17 cellular contexts compared by ENCODE assay signal in the genomic region with DNA sequence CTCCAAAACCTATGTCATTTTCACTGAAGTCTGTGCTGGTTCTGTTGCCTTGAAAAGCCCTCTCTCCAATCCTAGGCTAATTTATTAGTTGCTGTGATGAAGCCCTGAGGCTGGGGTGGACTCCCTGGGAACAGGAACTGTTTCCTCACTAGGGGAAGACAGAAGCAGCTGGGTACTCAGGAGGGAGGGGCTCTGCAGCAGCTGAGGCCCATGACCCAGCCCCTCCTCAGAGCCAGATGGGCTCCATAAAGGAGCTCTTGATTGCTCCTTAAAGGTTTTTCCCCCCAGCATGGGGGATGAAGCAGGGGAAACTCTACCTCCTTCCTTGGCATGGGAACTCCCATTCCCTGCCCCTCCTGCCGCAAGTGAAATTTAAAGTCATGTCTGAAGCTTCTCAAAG. TPM values are rescaled to one million over a fixed set of nuclear protein-coding genes. Genes with fewer than 3 reads are reported as not detected.
DNase-seq lines count a peak whose midpoint lies in the region; ATAC-seq and TF ChIP-seq lines count a peak whose summit lies in the region.
"Had no signal": no experiment of that assay in that cellular context is flagged by ENCODE, and none has a peak within 500 bp of the region (broad histone marks: within the 10 kb centered on the region; RNA-seq: fewer than 3 reads in every experiment).

No MANE protein-coding gene starts in this region.

- peaks cover 16% of the 10 kb centered on the region for H3K4me1 Mint-ChIP-seq in WTC11

- H3K4ac ChIP-seq in mesendoderm (ENCODE audit: low read depth, low read length), result no peak overlapping the region

- no peaks in the 10 kb centered on the region for H3K36me3 ChIP-seq in mesendoderm (ENCODE audit: control insufficient read depth, insufficient read depth, low read length)
- H3K36me3 ChIP-seq: BLaER1 had no signal

- H3K27me3 ChIP-seq in mesendoderm (ENCODE audit: insufficient read depth, low read length, poor library complexity), result no peaks in the 10 kb centered on the region
- H3K27me3 ChIP-seq: BLaER1 had no signal

- DNase-seq in ELF-1 (ENCODE audit: low read depth, low spot score), result peak; percentile 52
- DNase-seq in NCI-H2227 (lab: John Stamatoyannopoulos, UW; ENCODE audit: unreplicated experiment), result peak; percentile 26
- no peak for DNase-seq in WTC11 (ENCODE audit: low spot score)
- DNase-seq in mesendoderm, result peak; percentile 27
- DNase-seq: CD8-positive, alpha-beta T cell; HCEC 1CT; Kasumi-1; NCI-H187 treated with DMSO at 0.1 percent for 48 hours; OCI-M1; RPMI8226; SIG-M5 had no signal

- no peak overlapping the region for H4K8ac ChIP-seq in mesendoderm (ENCODE audit: low read depth, low read length)

- POLR2A ChIA-PET in WTC11 (lab: Charles Lee), result no interaction called here

- no peak overlapping the region for H2AK5ac ChIP-seq in mesendoderm (ENCODE audit: low read length)

- H3K36me3 Mint-ChIP-seq in WTC11, result no peaks in the 10 kb centered on the region; the same call in 1 of the 2 replicates
- H3K36me3 Mint-ChIP-seq: CD8-positive, alpha-beta T cell had no signal

- H4K5ac ChIP-seq in mesendoderm (ENCODE audit: low read length), result no peak overlapping the region

- CTCF ChIA-PET in WTC11 (lab: Charles Lee), result interaction anchor here (0.7 to 1.3 kb wide), 2 partner anchors 138 to 437 kb away, joined by 3 to 5 read pairs; no protein-coding TSS in a partner anchor

- no peaks in the 10 kb centered on the region for H3K79me2 ChIP-seq in mesendoderm (ENCODE audit: control insufficient read depth, insufficient read depth, low read length)

- H2BK5ac ChIP-seq in mesendoderm (ENCODE audit: low read length), result no peak overlapping the region

- peak; percentile 46 for ATAC-seq in WTC11
- no peak for ATAC-seq in GM18870 (IDR thresholded peaks at IDR 0.05; ENCODE audit: unreplicated experiment)
- no peak for ATAC-seq in GM18505 (IDR thresholded peaks at IDR 0.05; ENCODE audit: unreplicated experiment)
- no peak for ATAC-seq in HG02588 (IDR thresholded peaks at IDR 0.05; ENCODE audit: unreplicated experiment)
- ATAC-seq in HG02763 (IDR thresholded peaks at IDR 0.05; ENCODE audit: unreplicated experiment), result no peak
- ATAC-seq: CD8-positive, alpha-beta T cell had no signal

- no peak overlapping the region for H3K27ac ChIP-seq in mesendoderm (ENCODE audit: low read depth, low read length)
- H3K27ac ChIP-seq: BLaER1 had no signal

- no peak overlapping the region for H3K18ac ChIP-seq in mesendoderm (ENCODE audit: low read length)

- H3K9me3 Mint-ChIP-seq in WTC11, result no peaks in the 10 kb centered on the region
- H3K9me3 Mint-ChIP-seq: CD8-positive, alpha-beta T cell had no signal

- H2BK15ac ChIP-seq in mesendoderm (replicated peaks; ENCODE audit: low read depth), result no peak overlapping the region

- TF ChIP-seq CTCF in WTC11 (IDR thresholded peaks at IDR 0.05), result no peak

- H3K79me1 ChIP-seq in mesendoderm (ENCODE audit: low read length), result no peaks in the 10 kb centered on the region

- no peak overlapping the region for H3K27ac Mint-ChIP-seq in WTC11
- H3K27ac Mint-ChIP-seq: CD8-positive, alpha-beta T cell; IgD-negative memory B cell had no signal

- H3K27me3 Mint-ChIP-seq in WTC11 (ENCODE audit: low read depth), result peaks cover 33% of the 10 kb centered on the region

- no peak overlapping the region for H3K23ac ChIP-seq in mesendoderm (ENCODE audit: low read length)

- H3K56ac ChIP-seq in mesendoderm (ENCODE audit: low read length), result no peak overlapping the region

- H3K4me3 ChIP-seq in mesendoderm (ENCODE audit: low read length), result no peak overlapping the region
- H3K4me3 ChIP-seq: BLaER1 had no signal

- no peak overlapping the region for H3K4me2 ChIP-seq in mesendoderm (ENCODE audit: low read length)
- H3K4me2 ChIP-seq: BLaER1 had no signal

- H3K9ac ChIP-seq in mesendoderm (ENCODE audit: low read length), result no peak overlapping the region
- H3K9ac ChIP-seq: BLaER1 had no signal

- TF ChIP-seq POLR2A in GM18505 (IDR thresholded peaks at IDR 0.05; ENCODE audit: borderline replicate concordance, extremely low read depth, insufficient read depth, insufficient read length), result no peak

- WGBS in mesendoderm (ENCODE audit: extremely low coverage, insufficient coverage, low lambda C conversion rate), result no CpG with 5 or more reads among the region's 1 CpG

- H3K4me1 ChIP-seq in mesendoderm (ENCODE audit: control insufficient read depth, low read depth, low read length), result peaks cover 3% of the 10 kb centered on the region
- H3K4me1 ChIP-seq: BLaER1 had no signal

- H3K4me3 Mint-ChIP-seq in WTC11, result no peak overlapping the region
- H3K4me3 Mint-ChIP-seq: CD8-positive, alpha-beta T cell; IgD-negative memory B cell had no signal

- H2BK120ac ChIP-seq in mesendoderm (ENCODE audit: low read depth, low read length), result no peak overlapping the region

TF ChIP-seq in WTC11, 78 proteins besides CTCF, POLR2A, EP300 and RAD21:
- TF ChIP-seq PRRX2 (CRISPR knock-in tag; IDR thresholded peaks at IDR 0.05) (no peak), ZNF317 (CRISPR knock-in tag; IDR thresholded peaks at IDR 0.05; ENCODE audit: borderline replicate concordance, low read depth) (no peak), MXD4 (CRISPR knock-in tag; IDR thresholded peaks at IDR 0.05; ENCODE audit: borderline replicate concordance) (no peak), NFYB (CRISPR knock-in tag; conservative IDR thresholded peaks at IDR 0.05; ENCODE audit: low read depth) (no peak), ZNF263 (CRISPR knock-in tag; IDR thresholded peaks at IDR 0.05; ENCODE audit: low read depth) (no peak), ZNF232 (CRISPR knock-in tag; IDR thresholded peaks at IDR 0.05) (no peak)
- TF ChIP-seq, protein P1, sequence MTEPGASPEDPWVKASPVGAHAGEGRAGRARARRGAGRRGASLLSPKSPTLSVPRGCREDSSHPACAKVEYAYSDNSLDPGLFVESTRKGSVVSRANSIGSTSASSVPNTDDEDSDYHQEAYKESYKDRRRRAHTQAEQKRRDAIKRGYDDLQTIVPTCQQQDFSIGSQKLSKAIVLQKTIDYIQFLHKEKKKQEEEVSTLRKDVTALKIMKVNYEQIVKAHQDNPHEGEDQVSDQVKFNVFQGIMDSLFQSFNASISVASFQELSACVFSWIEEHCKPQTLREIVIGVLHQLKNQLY (CRISPR knock-in tag; IDR thresholded peaks at IDR 0.05), result no peak

RNA-seq across cellular contexts. Expression of a gene that starts 3.4 kb away (rescaled TPM):
- 4.8 to 7.0 TPM (median 5.3 TPM) in 3 replicates for total RNA-seq in WTC11 (2021)
- 5.1 TPM for polyA plus RNA-seq in mesendoderm (2013, experiment 1 of 2)
- polyA plus RNA-seq in mesendoderm (2013, experiment 2 of 2), result 5.1 TPM
- total RNA-seq: CD8-positive, alpha-beta T cell had no signal
- polyA plus RNA-seq: IgD-negative memory B cell had no signal

RNA-seq across cellular contexts. Expression of a gene that starts 46.2 kb away (rescaled TPM):
- total RNA-seq in WTC11 (2021), result 89.9 to 98.8 TPM (median 95.1 TPM) in 3 replicates
- polyA plus RNA-seq in mesendoderm (2013, experiment 1 of 2), result 111 TPM
- polyA plus RNA-seq in mesendoderm (2013, experiment 2 of 2), result 111 TPM

RNA-seq across cellular contexts. Expression of a gene that starts 46.7 kb away (rescaled TPM):
- total RNA-seq in WTC11 (2021), result 76.7 to 90.2 TPM (median 81.8 TPM) in 3 replicates
- 32.3 TPM for polyA plus RNA-seq in mesendoderm (2013, experiment 1 of 2)
- polyA plus RNA-seq in mesendoderm (2013, experiment 2 of 2), result 33.5 TPM
